In the genomic region with DNA sequence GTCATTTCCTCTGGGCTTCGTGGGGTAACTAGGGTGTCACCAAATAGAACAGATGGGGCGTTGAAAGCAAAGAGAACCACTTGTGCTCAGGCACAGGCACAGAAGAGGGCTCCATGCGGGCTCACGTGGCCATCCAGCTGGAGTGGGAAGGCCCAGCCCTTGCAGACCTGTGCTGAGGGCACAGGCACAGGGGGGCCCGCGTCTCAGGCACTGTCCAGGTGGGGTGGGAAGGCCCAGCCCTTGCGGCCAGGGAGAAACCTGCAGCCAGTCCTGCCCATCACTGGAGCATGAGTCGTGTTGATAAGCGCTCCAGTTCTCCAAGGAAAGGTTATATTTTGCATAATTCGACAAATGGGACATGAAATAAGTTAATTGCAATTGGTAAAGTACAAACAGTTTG, we compare ENCODE assay signal across 22 cellular contexts. TPM values are rescaled to one million over a fixed set of nuclear protein-coding genes. Genes with fewer than 3 reads are reported as not detected.
A peak's percentile ranks its signal among the peaks of the same experiment; 100 is the strongest.
DNase-seq lines count a peak whose midpoint lies in the region; ATAC-seq, FAIRE-seq and TF ChIP-seq lines count a peak whose summit lies in the region.
"Had no signal": no experiment of that assay in that cellular context is flagged by ENCODE, and none has a peak within 500 bp of the region (broad histone marks: within the 10 kb centered on the region; RNA-seq: fewer than 3 reads in every experiment).

No MANE protein-coding gene starts in this region.

- peak overlapping the region; percentile 21 for H3K23ac ChIP-seq in neuronal stem cell (ENCODE audit: low read depth, low read length, poor library complexity)

- no peak overlapping the region for H2AFZ ChIP-seq in K562 (ENCODE audit: low read depth, low read length)
- H2AFZ ChIP-seq in neuronal stem cell (ENCODE audit: low read length): no peak overlapping the region
- H2AFZ ChIP-seq: GM23338 had no signal

- DNase-seq in NCI-H524 (lab: John Stamatoyannopoulos, UW) (peak; percentile 19 to 44), NCI-H524 treated with DMSO at 0.1 percent for 48 hours (lab: John Stamatoyannopoulos, UW) (no peak), K562 (ENCODE audit: extremely low read depth in 1 of 4, low spot score in 3 of 4) (no peak), neuronal stem cell (ENCODE audit: low spot score) (no peak), DMS79 (lab: John Stamatoyannopoulos, UW) (no peak), substantia nigra (lab: John Stamatoyannopoulos, UW) (no peak)
- DNase-seq: AML-193; CD4-positive, alpha-beta T cell; DMS153; DMS79 treated with DMSO at 0.1 percent for 48 hours; GF-D8; HCEC 1CT had no signal

- H3K4me3 ChIP-seq in K562: no peak overlapping the region
- H3K4me3 ChIP-seq in neuronal stem cell (ENCODE audit: low read length in 2 of 2): no peak overlapping the region
- H3K4me3 ChIP-seq: A549, GM23338 had no signal

- no peak for FAIRE-seq in K562 (lab: Jason Lieb, UNC)
- FAIRE-seq: H54 had no signal

- H3K14ac ChIP-seq in neuronal stem cell (ENCODE audit: low read length): no peak overlapping the region

- no peak overlapping the region for H3K4me2 ChIP-seq in K562 (ENCODE audit: insufficient read depth, low read length)
- no peak overlapping the region for H3K4me2 ChIP-seq in neuronal stem cell (ENCODE audit: insufficient read depth, low read length, poor library complexity, severe bottlenecking)
- H3K4me2 ChIP-seq: A549, GM23338 had no signal

- intact Hi-C loops in K562 (cut with micrococcal nuclease): no loop called here

- H2BK12ac ChIP-seq in neuronal stem cell (ENCODE audit: low read length): peak overlapping the region; percentile 33

- no peak overlapping the region; a peak in 1 of 4 replicates for H3K9ac ChIP-seq in K562 (ENCODE audit: insufficient read depth in 1 of 2, low read depth in 2 of 2, low read length in 2 of 2)
- H3K9ac ChIP-seq in neuronal stem cell (ENCODE audit: low read depth, low read length, poor library complexity): no peak overlapping the region

- H3K18ac ChIP-seq in neuronal stem cell (ENCODE audit: low read length): peak overlapping the region; percentile 55

- H3K9me3 ChIP-seq in K562 (replicated peaks; ENCODE audit: control insufficient read depth, insufficient read depth, low read depth, low read length): no peaks in the 10 kb centered on the region
- no peaks in the 10 kb centered on the region for H3K9me3 ChIP-seq in neuronal stem cell (replicated peaks in 1 of 2; ENCODE audit: control insufficient read depth in 2 of 2, insufficient read depth in 1 of 2, low read depth in 1 of 2, low read length in 2 of 2)
- H3K9me3 ChIP-seq: A549 had no signal

- no peak overlapping the region for H2BK5ac ChIP-seq in neuronal stem cell (ENCODE audit: low read length)

- H4K8ac ChIP-seq in neuronal stem cell (ENCODE audit: low read depth, low read length): no peak overlapping the region

- H3K79me1 ChIP-seq in neuronal stem cell (ENCODE audit: low read depth, low read length): no peaks in the 10 kb centered on the region

- no peaks in the 10 kb centered on the region; the same call in 1 of the 2 replicates for H4K20me1 ChIP-seq in K562 (replicated peaks; ENCODE audit: control insufficient read depth, insufficient read depth, low read length)

- no peak for TF ChIP-seq POLR2A in K562 (conservative IDR thresholded peaks at IDR 0.05)

- CTCF ChIA-PET in K562 (lab: Yijun Ruan, JAX; ENCODE audit: low intra/inter-chr PET ratio): no interaction called here

- H3K4me1 ChIP-seq in K562 (replicated peaks in 1 of 2; ENCODE audit: control insufficient read depth in 2 of 2, insufficient read depth in 2 of 2, low read length in 2 of 2) (no peaks in the 10 kb centered on the region), neuronal stem cell (ENCODE audit: control insufficient read depth in 2 of 2, insufficient read depth in 1 of 2, low read depth in 1 of 2, low read length in 2 of 2) (peaks cover 5% of the 10 kb centered on the region in 2 donors)
- H3K4me1 ChIP-seq: A549 had no signal

- no TSS peak for BruUV-seq in K562 (replicated peaks; lab: Mats Ljungman, UMichigan)

- H3K79me2 ChIP-seq in K562 (ENCODE audit: control insufficient read depth, insufficient read depth, low read length): no peaks in the 10 kb centered on the region

- H3K36me3 ChIP-seq in K562 (ENCODE audit: control insufficient read depth, insufficient read depth, low read length) (no peaks in the 10 kb centered on the region), neuronal stem cell (replicated peaks in 1 of 2; ENCODE audit: control insufficient read depth in 2 of 2, insufficient read depth in 2 of 2, low read length in 2 of 2) (no peaks in the 10 kb centered on the region)

- H3K9me1 ChIP-seq in K562 (ENCODE audit: control insufficient read depth, insufficient read depth, low read length): no peaks in the 10 kb centered on the region

- H3K27me3 ChIP-seq in K562 (ENCODE audit: control insufficient read depth in 2 of 2, insufficient read depth in 2 of 2, low read length in 2 of 2) (peaks cover 31 to 49% of the 10 kb centered on the region in 2 experiments), neuronal stem cell (ENCODE audit: control insufficient read depth in 3 of 3, insufficient read depth in 3 of 3, low read depth in 1 of 3, low read length in 3 of 3) (peaks cover 0 to 15% (median 0%) of the 10 kb centered on the region in 3 experiments)

- H3K27ac ChIP-seq in K562 (ENCODE audit: extremely low read depth, low read depth, low read length) (no peak overlapping the region), neuronal stem cell (replicated peaks; ENCODE audit: low read length) (no peak overlapping the region), substantia nigra (ENCODE audit: low read depth, low read length, poor library complexity, severe bottlenecking) (no peak overlapping the region)
- H3K27ac ChIP-seq: 22Rv1, A549, C4-2B, HL-60 had no signal

- in situ Hi-C loops in K562 (cut with MboI): no loop called here

- no peak for TF ChIP-seq EP300 in K562 (IDR thresholded peaks at IDR 0.05; ENCODE audit: low read length)

- H2BK120ac ChIP-seq in neuronal stem cell (ENCODE audit: low read depth, low read length): no peak overlapping the region

- H3K4ac ChIP-seq in neuronal stem cell (ENCODE audit: low read length): no peak overlapping the region

- ATAC-seq in K562 (peak; percentile 53), HG03095 (IDR thresholded peaks at IDR 0.05; ENCODE audit: unreplicated experiment) (no peak)
- ATAC-seq: GM23338 had no signal

- no peak for TF ChIP-seq CTCF in K562 (IDR thresholded peaks at IDR 0.05 in 2 of 3, conservative IDR thresholded peaks at IDR 0.05 in 1 of 3; ENCODE audit: insufficient read depth in 2 of 3, low read depth in 1 of 3, low read length in 3 of 3)

- 0% methylated on average over 10 of the region's 10 CpGs for WGBS in K562 (ENCODE audit: insufficient coverage, low coverage, missing lambda C conversion rate)
- no CpG with 5 or more reads among the region's 10 CpGs for whole genome bisulfite sequencing in neuronal stem cell (ENCODE audit: extremely low coverage in 2 of 2, insufficient read length in 2 of 2, insufficient replicate concordance in 1 of 2), 2 donors

- H2AK5ac ChIP-seq in neuronal stem cell (ENCODE audit: low read depth, low read length): no peak overlapping the region

- no peak for TF ChIP-seq RAD21 in K562 (CRISPR knock-in tag; conservative IDR thresholded peaks at IDR 0.05 in 1 of 2, IDR thresholded peaks at IDR 0.05 in 1 of 2)

- POLR2A ChIA-PET in K562 (lab: Yijun Ruan, JAX): no interaction called here

- no peak overlapping the region for H2BK15ac ChIP-seq in neuronal stem cell (ENCODE audit: low read length)

- no peak overlapping the region for H4K91ac ChIP-seq in neuronal stem cell (ENCODE audit: low read depth, low read length, poor library complexity)

TF ChIP-seq in K562, 482 proteins besides CTCF, POLR2A, EP300 and RAD21 (continues in another document):
- no peak for TF ChIP-seq LEF1 (IDR thresholded peaks at IDR 0.05)
- TF ChIP-seq, protein P1, sequence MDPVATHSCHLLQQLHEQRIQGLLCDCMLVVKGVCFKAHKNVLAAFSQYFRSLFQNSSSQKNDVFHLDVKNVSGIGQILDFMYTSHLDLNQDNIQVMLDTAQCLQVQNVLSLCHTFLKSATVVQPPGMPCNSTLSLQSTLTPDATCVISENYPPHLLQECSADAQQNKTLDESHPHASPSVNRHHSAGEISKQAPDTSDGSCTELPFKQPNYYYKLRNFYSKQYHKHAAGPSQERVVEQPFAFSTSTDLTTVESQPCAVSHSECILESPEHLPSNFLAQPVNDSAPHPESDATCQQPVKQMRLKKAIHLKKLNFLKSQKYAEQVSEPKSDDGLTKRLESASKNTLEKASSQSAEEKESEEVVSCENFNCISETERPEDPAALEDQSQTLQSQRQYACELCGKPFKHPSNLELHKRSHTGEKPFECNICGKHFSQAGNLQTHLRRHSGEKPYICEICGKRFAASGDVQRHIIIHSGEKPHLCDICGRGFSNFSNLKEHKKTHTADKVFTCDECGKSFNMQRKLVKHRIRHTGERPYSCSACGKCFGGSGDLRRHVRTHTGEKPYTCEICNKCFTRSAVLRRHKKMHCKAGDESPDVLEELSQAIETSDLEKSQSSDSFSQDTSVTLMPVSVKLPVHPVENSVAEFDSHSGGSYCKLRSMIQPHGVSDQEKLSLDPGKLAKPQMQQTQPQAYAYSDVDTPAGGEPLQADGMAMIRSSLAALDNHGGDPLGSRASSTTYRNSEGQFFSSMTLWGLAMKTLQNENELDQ (CRISPR knock-in tag; IDR thresholded peaks at IDR 0.05; ENCODE audit: borderline replicate concordance): no peak
- no peak for TF ChIP-seq ZNF165 (CRISPR knock-in tag; IDR thresholded peaks at IDR 0.05; ENCODE audit: borderline replicate concordance)
- TF ChIP-seq RBM39 (optimal IDR thresholded peaks at IDR 0.05; ENCODE audit: low read depth, low read length): no peak
- no peak for TF ChIP-seq NRF1 (conservative IDR thresholded peaks at IDR 0.05 in 1 of 2, IDR thresholded peaks at IDR 0.05 in 1 of 2)

RNA-seq across cellular contexts. Expression of a gene that starts 57.5 kb away (rescaled TPM):
- total RNA-seq in K562 (2011; cell fraction: chromatin; rRNA removed; ENCODE audit: low replicate concordance): not detected in 2 replicates
- not detected in 2 replicates for total RNA-seq in K562 (2011; cell fraction: nucleolus; rRNA removed)
- total RNA-seq in K562 (2011; cell fraction: nucleoplasm; rRNA removed): not detected in 2 replicates
- total RNA-seq in K562 (2014; rRNA removed) (not detected in 2 replicates), K562 (2014; rRNA removed; fragmentation: Illumina TruSeq; extraction: Trizol) (not detected in 2 replicates), K562 (2015; rRNA removed; fragmentation: Illumina TruSeq; extraction: Trizol) (not detected in 2 replicates), K562 (2021) (not detected in 2 replicates)
- polyA plus RNA-seq in K562 (2011; rRNA removed) (not detected in 2 replicates), K562 (2014; fragmentation: Illumina TruSeq; extraction: Trizol) (not detected in 2 replicates), K562 (2014; fragmentation: Nextera tagmentation; extraction: Ambion mirVana) (not detected), K562 (2014; rRNA removed) (not detected in 2 replicates)
- polyA plus RNA-seq in K562 (2011; cell fraction: cytosol; rRNA removed): not detected in 2 replicates
- not detected in 2 replicates for polyA plus RNA-seq in K562 (2011; cell fraction: nucleus; rRNA removed)
- polyA plus RNA-seq in K562 (2012): 0.06 TPM in 1 of 2 replicates, not detected in the other
- polyA minus RNA-seq in K562 (2011; rRNA and poly(A)+ RNA removed): not detected in 2 replicates
- polyA minus RNA-seq in K562 (2011; cell fraction: cytosol; rRNA and poly(A)+ RNA removed): not detected in 2 replicates
- not detected in 2 replicates for polyA minus RNA-seq in K562 (2011; cell fraction: nucleus; rRNA and poly(A)+ RNA removed)
- 0.20 TPM for polyA plus RNA-seq in neuronal stem cell (2013, experiment 1 of 2)
- polyA plus RNA-seq in neuronal stem cell (2013, experiment 2 of 2): 0.24 TPM
- total RNA-seq: GM23338, HT1080 had no signal
- polyA plus RNA-seq: BJ, IgD-negative memory B cell had no signal

Comparison
In these comparisons a context has a peak if more than half of its experiments do, and no peak if none do; other contexts are left out.
1. DNase-seq: peak in NCI-H524 (2 of 2); none in NCI-H524 treated with DMSO at 0.1 percent for 48 hours (single experiment), K562 (0 of 4), neuronal stem cell (single experiment), DMS79 (single experiment) and substantia nigra (0 of 49).